17 cellular contexts compared by ENCODE assay signal in the genomic region with DNA sequence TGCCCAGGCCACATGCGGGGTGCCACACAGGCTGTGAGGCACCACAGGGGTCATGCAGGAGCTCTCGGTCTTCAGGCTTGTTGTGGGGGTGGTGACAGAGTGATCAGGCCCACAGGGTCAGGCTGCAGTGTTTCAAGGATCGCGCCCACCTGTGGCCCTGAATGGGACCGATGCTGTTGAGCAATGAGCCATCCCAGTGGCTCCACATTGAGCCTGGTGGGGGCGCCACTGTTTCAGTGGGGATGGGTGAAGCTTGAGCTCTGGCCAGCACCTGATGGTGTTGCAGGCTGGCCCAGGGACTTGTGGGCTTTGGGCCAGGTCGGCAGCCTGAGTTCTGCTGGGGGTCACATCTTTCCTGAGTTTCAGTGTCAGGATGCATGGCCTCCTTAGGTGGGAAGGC.
A peak's percentile ranks its signal among the peaks of the same experiment; 100 is the strongest.
DNase-seq lines count a peak whose midpoint lies in the region; ATAC-seq, FAIRE-seq and TF ChIP-seq lines count a peak whose summit lies in the region.
"Had no signal": no experiment of that assay in that cellular context is flagged by ENCODE, and none has a peak within 500 bp of the region (broad histone marks: within the 10 kb centered on the region; RNA-seq: fewer than 3 reads in every experiment).

No MANE protein-coding gene starts in this region.

- in situ Hi-C loops in K562 (cut with MboI): no loop called here

- TF ChIP-seq RAD21 in K562 (CRISPR knock-in tag; conservative IDR thresholded peaks at IDR 0.05 in 1 of 2, IDR thresholded peaks at IDR 0.05 in 1 of 2): peak in 1 of 2 experiments; percentile 16; a peak in 1 of 4 replicates

- no peaks in the 10 kb centered on the region for H3K4me1 Mint-ChIP-seq in mesothelial cell of epicardium
- H3K4me1 Mint-ChIP-seq: CD14-positive monocyte; CD4-positive, alpha-beta memory T cell had no signal

- H3K27ac Mint-ChIP-seq in mesothelial cell of epicardium: no peak overlapping the region
- H3K27ac Mint-ChIP-seq: CD14-positive monocyte; CD4-positive, alpha-beta memory T cell had no signal

- H3K36me3 Mint-ChIP-seq in mesothelial cell of epicardium: no peaks in the 10 kb centered on the region
- H3K36me3 Mint-ChIP-seq: CD14-positive monocyte; CD4-positive, alpha-beta memory T cell had no signal

- H3K79me2 ChIP-seq in K562 (ENCODE audit: control insufficient read depth, insufficient read depth, low read length): no peaks in the 10 kb centered on the region

- no peaks in the 10 kb centered on the region for H3K27me3 ChIP-seq in K562 (ENCODE audit: control insufficient read depth in 2 of 2, insufficient read depth in 2 of 2, low read length in 2 of 2)
- H3K27me3 ChIP-seq in right lobe of liver: no peaks in the 10 kb centered on the region
- H3K27me3 ChIP-seq: BLaER1 had no signal

- TF ChIP-seq CTCF in K562 (IDR thresholded peaks at IDR 0.05 in 2 of 3, conservative IDR thresholded peaks at IDR 0.05 in 1 of 3; ENCODE audit: insufficient read depth in 2 of 3, low read depth in 1 of 3, low read length in 3 of 3): peak; percentile 32 to 73 (median 49); a peak in 5 of 6 replicates
- peak; percentile 20 for TF ChIP-seq CTCF in mesothelial cell of epicardium (IDR thresholded peaks at IDR 0.05; ENCODE audit: unreplicated experiment)
- no peak for TF ChIP-seq CTCF in right lobe of liver (IDR thresholded peaks at IDR 0.05)
- no peak for TF ChIP-seq CTCF in RWPE1 (conservative IDR thresholded peaks at IDR 0.05; ENCODE audit: low read depth)

- DNase-seq in stimulated activated CD4-positive, alpha-beta T cell treated with anti-CD3 and anti-CD28 coated beads, Interleukin-15, amount 100 ng/mL, for 24 hours: peak; percentile 3
- DNase-seq in stimulated activated CD4-positive, alpha-beta T cell treated with anti-CD3 and anti-CD28 coated beads, Interleukin-2, amount 100 ng/mL, for 48 hours: no peak
- DNase-seq in K562 (ENCODE audit: extremely low read depth in 1 of 4, low spot score in 3 of 4) (peak in 3 of 4 experiments; percentile 10 to 16 (median 12)), mesothelial cell of epicardium (ENCODE audit: low spot score in 2 of 2, unreplicated experiment in 2 of 2) (no peak), pons (ENCODE audit: low spot score) (no peak), right lobe of liver (no peak), RWPE1 (ENCODE audit: low spot score) (no peak)
- DNase-seq: 8988T; CD4-positive, alpha-beta memory T cell; DMS53; DND-41; EL had no signal

- H3K4me1 ChIP-seq in K562 (replicated peaks in 1 of 2; ENCODE audit: control insufficient read depth in 2 of 2, insufficient read depth in 2 of 2, low read length in 2 of 2): no peaks in the 10 kb centered on the region
- H3K4me1 ChIP-seq in right lobe of liver: no peaks in the 10 kb centered on the region
- H3K4me1 ChIP-seq: BLaER1, HAP-1 had no signal

- no peak for FAIRE-seq in K562 (lab: Jason Lieb, UNC)
- FAIRE-seq: GM12878, HepG2 had no signal

- H3K27ac ChIP-seq in K562 (ENCODE audit: extremely low read depth, low read depth, low read length): no peak overlapping the region
- no peak overlapping the region for H3K27ac ChIP-seq in right lobe of liver
- H3K27ac ChIP-seq in RWPE1: no peak overlapping the region
- H3K27ac ChIP-seq: BLaER1 had no signal

- no peaks in the 10 kb centered on the region for H4K20me1 ChIP-seq in K562 (replicated peaks; ENCODE audit: control insufficient read depth, insufficient read depth, low read length)
- H4K20me1 ChIP-seq: BLaER1 had no signal

- CTCF ChIA-PET in K562 (lab: Yijun Ruan, JAX; ENCODE audit: low intra/inter-chr PET ratio) (interaction anchor here (0.6 kb wide), 1 partner anchor 1655 kb away, joined by 4 read pairs; no protein-coding TSS in a partner anchor), RWPE1 (lab: Yijun Ruan, JAX) (no interaction called here)

- H3K9ac ChIP-seq in K562 (ENCODE audit: insufficient read depth in 1 of 2, low read depth in 2 of 2, low read length in 2 of 2): no peak overlapping the region
- H3K9ac ChIP-seq: BLaER1 had no signal

- H3K4me3 ChIP-seq in K562: no peak overlapping the region
- no peak overlapping the region for H3K4me3 ChIP-seq in right lobe of liver
- H3K4me3 ChIP-seq: BLaER1, GM12878, HAP-1 had no signal

- TF ChIP-seq EP300 in K562 (IDR thresholded peaks at IDR 0.05; ENCODE audit: low read length): no peak

- BruUV-seq in K562 (replicated peaks; lab: Mats Ljungman, UMichigan): no TSS peak

- H3K4me2 ChIP-seq in K562 (ENCODE audit: insufficient read depth, low read length): no peak overlapping the region
- H3K4me2 ChIP-seq: BLaER1 had no signal

- no peak overlapping the region for H2AFZ ChIP-seq in K562 (ENCODE audit: low read depth, low read length)

- no peaks in the 10 kb centered on the region for H3K36me3 ChIP-seq in K562 (ENCODE audit: control insufficient read depth, insufficient read depth, low read length)
- no peaks in the 10 kb centered on the region for H3K36me3 ChIP-seq in right lobe of liver
- H3K36me3 ChIP-seq: BLaER1, HAP-1 had no signal

- intact Hi-C loops in K562 (cut with micrococcal nuclease): no loop called here
- intact Hi-C loops in right lobe of liver (cut with DNase I): no loop called here

- ATAC-seq in K562 (peak; percentile 72), right lobe of liver (no peak)
- ATAC-seq: GM12878, HepG2 had no signal

- H3K4me3 Mint-ChIP-seq in mesothelial cell of epicardium: no peak overlapping the region
- H3K4me3 Mint-ChIP-seq: CD14-positive monocyte; CD4-positive, alpha-beta memory T cell had no signal

- no peaks in the 10 kb centered on the region for H3K9me1 ChIP-seq in K562 (ENCODE audit: control insufficient read depth, insufficient read depth, low read length)

- H3K27me3 Mint-ChIP-seq in mesothelial cell of epicardium (ENCODE audit: low read depth): no peaks in the 10 kb centered on the region
- H3K27me3 Mint-ChIP-seq: CD4-positive, alpha-beta memory T cell had no signal

- TF ChIP-seq POLR2A in K562 (conservative IDR thresholded peaks at IDR 0.05) (no peak), right lobe of liver (IDR thresholded peaks at IDR 0.05) (no peak)

- H3K9me3 ChIP-seq in K562 (replicated peaks; ENCODE audit: control insufficient read depth, insufficient read depth, low read depth, low read length): no peaks in the 10 kb centered on the region
- H3K9me3 ChIP-seq in right lobe of liver: no peaks in the 10 kb centered on the region
- H3K9me3 ChIP-seq: HAP-1 had no signal

- WGBS in K562 (ENCODE audit: insufficient coverage, low coverage, missing lambda C conversion rate): 3% methylated on average over 7 of the region's 7 CpGs
- WGBS in right lobe of liver (ENCODE audit: insufficient coverage, low coverage, low lambda C conversion rate, missing lambda C conversion rate): no CpG with 5 or more reads among the region's 7 CpGs

- peaks cover 8% of the 10 kb centered on the region for H3K9me3 Mint-ChIP-seq in mesothelial cell of epicardium

- POLR2A ChIA-PET in K562 (lab: Yijun Ruan, JAX): no interaction called here
- POLR2A ChIA-PET in RWPE1 (lab: Yijun Ruan, JAX; ENCODE audit: low non-redundant PET): no interaction called here

TF ChIP-seq in K562, 482 proteins besides CTCF, POLR2A, EP300 and RAD21:
- TF ChIP-seq CEBPB (tag; IDR thresholded peaks at IDR 0.05) (peak; percentile 62; the same call in 1 of the 2 replicates), ESRRA (IDR thresholded peaks at IDR 0.05; ENCODE audit: borderline replicate concordance, low read depth) (no peak)
- TF ChIP-seq, protein P1, sequence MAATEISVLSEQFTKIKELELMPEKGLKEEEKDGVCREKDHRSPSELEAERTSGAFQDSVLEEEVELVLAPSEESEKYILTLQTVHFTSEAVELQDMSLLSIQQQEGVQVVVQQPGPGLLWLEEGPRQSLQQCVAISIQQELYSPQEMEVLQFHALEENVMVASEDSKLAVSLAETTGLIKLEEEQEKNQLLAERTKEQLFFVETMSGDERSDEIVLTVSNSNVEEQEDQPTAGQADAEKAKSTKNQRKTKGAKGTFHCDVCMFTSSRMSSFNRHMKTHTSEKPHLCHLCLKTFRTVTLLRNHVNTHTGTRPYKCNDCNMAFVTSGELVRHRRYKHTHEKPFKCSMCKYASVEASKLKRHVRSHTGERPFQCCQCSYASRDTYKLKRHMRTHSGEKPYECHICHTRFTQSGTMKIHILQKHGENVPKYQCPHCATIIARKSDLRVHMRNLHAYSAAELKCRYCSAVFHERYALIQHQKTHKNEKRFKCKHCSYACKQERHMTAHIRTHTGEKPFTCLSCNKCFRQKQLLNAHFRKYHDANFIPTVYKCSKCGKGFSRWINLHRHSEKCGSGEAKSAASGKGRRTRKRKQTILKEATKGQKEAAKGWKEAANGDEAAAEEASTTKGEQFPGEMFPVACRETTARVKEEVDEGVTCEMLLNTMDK (IDR thresholded peaks at IDR 0.05; ENCODE audit: borderline replicate concordance, insufficient read depth, low read depth, low read length, poor library complexity, severe bottlenecking): peak; percentile 83

Comparison
In these comparisons a context has a peak if more than half of its experiments do, and no peak if none do; other contexts are left out.
1. DNase-seq: peak in stimulated activated CD4-positive, alpha-beta T cell treated with anti-CD3 and anti-CD28 coated beads, Interleukin-15, amount 100 ng/mL, for 24 hours (single experiment) and K562 (3 of 4); none in stimulated activated CD4-positive, alpha-beta T cell treated with anti-CD3 and anti-CD28 coated beads, Interleukin-2, amount 100 ng/mL, for 48 hours (0 of 2), mesothelial cell of epicardium (0 of 2), pons (single experiment), right lobe of liver (0 of 3) and RWPE1 (single experiment).
2. CTCF ChIP-seq: peak in K562 (3 of 3) and mesothelial cell of epicardium (single experiment); none in right lobe of liver (0 of 4) and RWPE1 (single experiment).